In genomic region chr7:220151-220841, GRCh38 we compare ENCODE assay signal across 1 cellular context.
TF ChIP-seq lines count a peak whose summit lies in the region.

No MANE protein-coding gene starts in this region.

TF ChIP-seq in IMR-90, 13 proteins besides CTCF, POLR2A, EP300 and RAD21:
- TF ChIP-seq USF2 (IDR thresholded peaks at IDR 0.05; ENCODE audit: low read depth, low read length): peak; percentile 38; the same call in 1 of the 2 replicates
- TF ChIP-seq FOS (IDR thresholded peaks at IDR 0.05; ENCODE audit: low read depth, low read length): no peak
- TF ChIP-seq MXI1 (IDR thresholded peaks at IDR 0.05; ENCODE audit: borderline replicate concordance, low read depth, low read length): peak; percentile 49; the same call in 1 of the 2 replicates
- no peak for TF ChIP-seq RFX5 (IDR thresholded peaks at IDR 0.05; ENCODE audit: low read depth, low read length)
